ENCODE assay signal across 12 cellular contexts in the genomic region with DNA sequence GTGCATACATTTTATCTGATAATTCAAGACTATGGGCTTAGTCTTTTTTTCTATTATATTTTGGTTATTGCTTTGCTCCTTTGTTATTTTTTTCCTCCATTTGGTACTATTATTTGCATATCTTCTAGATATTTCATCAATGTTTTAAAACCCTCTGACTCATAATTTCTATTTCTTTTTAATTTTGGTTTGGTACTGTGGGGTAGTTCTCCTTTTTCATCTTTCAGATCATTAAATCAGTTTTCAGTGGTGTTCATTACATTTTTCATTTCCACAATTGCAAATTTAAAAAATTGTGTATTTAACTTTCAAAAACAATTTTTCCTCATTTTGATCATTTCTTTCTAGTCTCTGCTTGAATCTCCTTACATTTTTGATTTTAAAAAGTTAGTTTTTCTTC. TPM values are rescaled to one million over a fixed set of nuclear protein-coding genes. Genes with fewer than 3 reads are reported as not detected.
"Had no signal": no experiment of that assay in that cellular context is flagged by ENCODE, and none has a peak within 500 bp of the region (broad histone marks: within the 10 kb centered on the region; RNA-seq: fewer than 3 reads in every experiment).

No MANE protein-coding gene starts in this region.

- H3K27ac Mint-ChIP-seq: GM23338, H9, HFFc6 had no signal

- H3K36me3 ChIP-seq: HAP-1 had no signal

- DNase-seq: GM23248, GOT3, H7, H9, HCEC 1CT, HFFc6 had no signal

- H3K9me3 ChIP-seq: HAP-1 had no signal

- H3K4me3 ChIP-seq: GM23248, GM23338, HAP-1 had no signal

- H3K4me2 ChIP-seq: GM23338 had no signal

- H3K4me3 Mint-ChIP-seq: GM23338, H9, HFFc6 had no signal

- H3K9ac ChIP-seq: GM23248 had no signal

- H3K27ac ChIP-seq: GM23248 had no signal

- H2AFZ ChIP-seq: GM23248 had no signal

- ATAC-seq: GM23338, HCT116 had no signal

- H3K9me3 Mint-ChIP-seq: GM23338, H9, HFFc6 had no signal

- FAIRE-seq: H1, H54 had no signal

RNA-seq across cellular contexts. Expression of gene FRMPD1, which starts 7.5 kb away (rescaled TPM):
- total RNA-seq: GM23248, H4, HFFc6 had no signal
- polyA plus RNA-seq: GM23248 had no signal
